ENCODE assay signal across 20 cellular contexts in genomic region chr2:169301596-169302330, GRCh38.
"Had no signal": no experiment of that assay in that cellular context is flagged by ENCODE, and none has a peak within 500 bp of the region (broad histone marks: within the 10 kb centered on the region; RNA-seq: fewer than 3 reads in every experiment).

No MANE protein-coding gene starts in this region.

- H3K36me3 Mint-ChIP-seq: activated naive CD4-positive, alpha-beta T cell treated with anti-CD3 and anti-CD28 coated beads, Interleukin-2, amount 50 U/mL, for 24 hours; stimulated activated memory B cell treated with anti-CD40 and anti-IgM and Interleukin-4, amounts not matched to agents 10 μg/mL and 1 μg/mL and 100 μg/mL, for 72 hours had no signal

- H3K27me3 Mint-ChIP-seq: stimulated activated memory B cell treated with anti-CD40 and anti-IgM and Interleukin-4, amounts not matched to agents 10 μg/mL and 1 μg/mL and 100 μg/mL, for 72 hours had no signal

- H3K27ac Mint-ChIP-seq: activated naive CD4-positive, alpha-beta T cell treated with anti-CD3 and anti-CD28 coated beads, Interleukin-2, amount 50 U/mL, for 24 hours; endodermal cell; stimulated activated memory B cell treated with anti-CD40 and anti-IgM and Interleukin-4, amounts not matched to agents 10 μg/mL and 1 μg/mL and 100 μg/mL, for 72 hours; T-helper 1 cell treated with Interleukin-12 subunit alpha and Interleukin-12 subunit beta and Interleukin-4 antibody, amounts not matched to agents 30 μg/mL and 1 μg/mL, for 36 hours had no signal

- H3K27ac ChIP-seq: adrenal gland, epithelial cell of prostate, ovary, spleen, transverse colon, vagina had no signal

- H3K9me3 ChIP-seq: adrenal gland, ovary, transverse colon, vagina had no signal

- H3K27me3 ChIP-seq: adrenal gland, ovary, transverse colon, vagina had no signal

- H3K4me1 Mint-ChIP-seq: activated naive CD4-positive, alpha-beta T cell treated with anti-CD3 and anti-CD28 coated beads, Interleukin-2, amount 50 U/mL, for 24 hours; stimulated activated memory B cell treated with anti-CD40 and anti-IgM and Interleukin-4, amounts not matched to agents 10 μg/mL and 1 μg/mL and 100 μg/mL, for 72 hours had no signal

- H3K4me3 ChIP-seq: adrenal gland, ovary, spleen, transverse colon, vagina had no signal

- H3K4me3 Mint-ChIP-seq: activated naive CD4-positive, alpha-beta T cell treated with anti-CD3 and anti-CD28 coated beads, Interleukin-2, amount 50 U/mL, for 24 hours; endodermal cell; stimulated activated memory B cell treated with anti-CD40 and anti-IgM and Interleukin-4, amounts not matched to agents 10 μg/mL and 1 μg/mL and 100 μg/mL, for 72 hours; T-helper 1 cell treated with Interleukin-12 subunit alpha and Interleukin-12 subunit beta and Interleukin-4 antibody, amounts not matched to agents 30 μg/mL and 1 μg/mL, for 36 hours had no signal

- H3K36me3 ChIP-seq: adrenal gland, ovary, spleen, transverse colon, vagina had no signal

- H3K4me1 ChIP-seq: adrenal gland, spleen, transverse colon, vagina had no signal

- ATAC-seq: left lobe of liver; stimulated activated memory B cell treated with anti-CD40 and anti-IgM and Interleukin-4, amounts not matched to agents 10 μg/mL and 1 μg/mL and 100 μg/mL, for 72 hours had no signal

- DNase-seq: activated CD4-positive, alpha-beta T cell treated with anti-CD3 and anti-CD28 coated beads for 1 hour; activated CD8-positive, alpha-beta memory T cell treated with anti-CD3 and anti-CD28 coated beads for 24 hours; activated CD8-positive, alpha-beta memory T cell treated with anti-CD3 and anti-CD28 coated beads, Interleukin-2, amount 50 U/mL, for 48 hours; activated effector memory CD4-positive, alpha-beta T cell treated with anti-CD3 and anti-CD28 coated beads, Interleukin-2, amount 50 U/mL, for 16 hours; activated T-cell treated with anti-CD3 and anti-CD28 coated beads, Interleukin-2, amount 50 U/mL, for 48 hours; adrenal gland; dermis blood vessel endothelial cell; endodermal cell; foreskin fibroblast; glutamatergic neuron; ovary; spleen; stimulated activated CD4-positive, alpha-beta T cell treated with anti-CD3 and anti-CD28 coated beads, Interleukin-4, amount 100 ng/mL, for 4 hours; transverse colon had no signal

- H3K9me3 Mint-ChIP-seq: activated naive CD4-positive, alpha-beta T cell treated with anti-CD3 and anti-CD28 coated beads, Interleukin-2, amount 50 U/mL, for 24 hours; endodermal cell; T-helper 1 cell treated with Interleukin-12 subunit alpha and Interleukin-12 subunit beta and Interleukin-4 antibody, amounts not matched to agents 30 μg/mL and 1 μg/mL, for 36 hours had no signal
